14 cellular contexts compared by ENCODE assay signal in genomic region chr6:14711704-14712397, GRCh38.
DNase-seq lines count a peak whose midpoint lies in the region; ATAC-seq and TF ChIP-seq lines count a peak whose summit lies in the region.
"Had no signal": no experiment of that assay in that cellular context is flagged by ENCODE, and none has a peak within 500 bp of the region (broad histone marks: within the 10 kb centered on the region; RNA-seq: fewer than 3 reads in every experiment).

No MANE protein-coding gene starts in this region.

- POLR2A ChIA-PET in MCF 10A (lab: Yijun Ruan, JAX): interaction anchor here (0.5 to 2.7 kb wide), 3 partner anchors 238 to 595 kb away, joined by 3 to 11 read pairs (median 3); no protein-coding TSS in a partner anchor

- H3K36me3 ChIP-seq in breast epithelium (no peaks in the 10 kb centered on the region), RWPE2 (ENCODE audit: low read depth) (no peaks in the 10 kb centered on the region), lung (ENCODE audit: control insufficient read depth in 2 of 2, insufficient read depth in 2 of 2, low read length in 2 of 2) (no peaks in the 10 kb centered on the region)

- H3K4me1 Mint-ChIP-seq in MCF 10A (ENCODE audit: insufficient read depth, unreplicated experiment): peaks cover 45% of the 10 kb centered on the region
- peaks cover 45 to 72% of the 10 kb centered on the region in 2 donors for H3K4me1 Mint-ChIP-seq in stimulated activated naive B cell treated with anti-CD40 and anti-IgM and Interleukin-4, amounts not matched to agents 10 μg/mL and 1 μg/mL and 100 μg/mL, for 72 hours

- CTCF ChIA-PET in MCF 10A (lab: Yijun Ruan, JAX): interaction anchor here (0.6 kb wide), 3 partner anchors 11 to 535 kb away, joined by 3 read pairs; no protein-coding TSS in a partner anchor

- WGBS in lung, 2 donors: 86 to 93% methylated on average over 7 of the region's 7 CpGs

- intact Hi-C loops in MCF 10A (cut with micrococcal nuclease): loop anchor here (5.0 kb wide), 1 partner anchor 500 kb away; no protein-coding TSS in a partner anchor
- intact Hi-C loops in breast epithelium (cut with DNase I; ENCODE audit: low total_unique reads): no loop called here

- peak overlapping the region; percentile 11 for H3K4me3 Mint-ChIP-seq in MCF 10A (ENCODE audit: unreplicated experiment)
- H3K4me3 Mint-ChIP-seq in stimulated activated naive B cell treated with anti-CD40 and anti-IgM and Interleukin-4, amounts not matched to agents 10 μg/mL and 1 μg/mL and 100 μg/mL, for 72 hours: no peak overlapping the region
- H3K4me3 Mint-ChIP-seq: activated B cell treated with CpG ODN at 0.5 μM for 24 hours; dendritic cell treated with granulocyte-macrophage colony-stimulating factor and Interleukin-4, amounts not matched to agents 40 ng/mL and 50 ng/mL, for 4 days; H9; T-helper 1 cell treated with Interleukin-12 subunit alpha and Interleukin-12 subunit beta and Interleukin-4 antibody, amounts not matched to agents 30 μg/mL and 1 μg/mL, for 36 hours had no signal

- H3K9me3 ChIP-seq in breast epithelium (no peaks in the 10 kb centered on the region), RWPE2 (ENCODE audit: severe bottlenecking) (no peaks in the 10 kb centered on the region), lung (ENCODE audit: control insufficient read depth in 2 of 2, insufficient read depth in 1 of 2, low read length in 1 of 2) (no peaks in the 10 kb centered on the region)

- no peaks in the 10 kb centered on the region for H3K9me3 Mint-ChIP-seq in MCF 10A (ENCODE audit: unreplicated experiment)
- peaks cover 4% of the 10 kb centered on the region in 2 donors for H3K9me3 Mint-ChIP-seq in stimulated activated naive B cell treated with anti-CD40 and anti-IgM and Interleukin-4, amounts not matched to agents 10 μg/mL and 1 μg/mL and 100 μg/mL, for 72 hours
- H3K9me3 Mint-ChIP-seq: dendritic cell treated with granulocyte-macrophage colony-stimulating factor and Interleukin-4, amounts not matched to agents 40 ng/mL and 50 ng/mL, for 4 days; T-helper 1 cell treated with Interleukin-12 subunit alpha and Interleukin-12 subunit beta and Interleukin-4 antibody, amounts not matched to agents 30 μg/mL and 1 μg/mL, for 36 hours had no signal

- peak overlapping the region; percentile 68 for H3K27ac Mint-ChIP-seq in MCF 10A (ENCODE audit: low read depth, unreplicated experiment)
- peak overlapping the region; percentile 92 for H3K27ac Mint-ChIP-seq in stimulated activated naive B cell treated with anti-CD40 and anti-IgM and Interleukin-4, amounts not matched to agents 10 μg/mL and 1 μg/mL and 100 μg/mL, for 72 hours
- H3K27ac Mint-ChIP-seq: activated B cell treated with CpG ODN at 0.5 μM for 24 hours had no signal

- H3K36me3 Mint-ChIP-seq in MCF 10A (ENCODE audit: insufficient read depth, unreplicated experiment): peaks cover 7% of the 10 kb centered on the region
- peaks cover 3 to 17% of the 10 kb centered on the region in 2 donors for H3K36me3 Mint-ChIP-seq in stimulated activated naive B cell treated with anti-CD40 and anti-IgM and Interleukin-4, amounts not matched to agents 10 μg/mL and 1 μg/mL and 100 μg/mL, for 72 hours

- DNase-seq in MCF 10A (ENCODE audit: unreplicated experiment) (no peak), breast epithelium (ENCODE audit: low spot score in 2 of 2) (no peak), RWPE2 (ENCODE audit: low spot score) (no peak), lung (ENCODE audit: low spot score) (no peak), NCI-H2107 treated with DMSO at 0.1 percent for 48 hours (lab: John Stamatoyannopoulos, UW; ENCODE audit: unreplicated experiment) (no peak), cerebellar cortex (ENCODE audit: low spot score) (no peak)
- DNase-seq in stimulated activated naive B cell treated with anti-CD40 and anti-IgM and Interleukin-4, amounts not matched to agents 10 μg/mL and 1 μg/mL and 100 μg/mL, for 72 hours: no peak
- DNase-seq in activated effector memory CD4-positive, alpha-beta T cell treated with anti-CD3 and anti-CD28 coated beads, Interleukin-2, amount 50 U/mL, for 16 hours: no peak
- DNase-seq: activated B cell treated with CpG ODN at 0.5 μM for 24 hours, NCI-H1930, SHP77 treated with DMSO at 0.1 percent for 48 hours had no signal

- H3K27me3 ChIP-seq in breast epithelium (no peaks in the 10 kb centered on the region), RWPE2 (ENCODE audit: insufficient read depth, poor library complexity, severe bottlenecking) (no peaks in the 10 kb centered on the region), lung (ENCODE audit: control insufficient read depth, insufficient read depth) (no peaks in the 10 kb centered on the region)

- no peak for TF ChIP-seq CTCF in MCF 10A (IDR thresholded peaks at IDR 0.05; ENCODE audit: unreplicated experiment)
- TF ChIP-seq CTCF in breast epithelium (IDR thresholded peaks at IDR 0.05): no peak
- TF ChIP-seq CTCF in RWPE2 (IDR thresholded peaks at IDR 0.05; ENCODE audit: poor library complexity, severe bottlenecking): no peak
- no peak for TF ChIP-seq CTCF in lung (IDR thresholded peaks at IDR 0.05; ENCODE audit: control extremely low read depth, extremely low read depth)

- TSS peak; percentile 36 for BruUV-seq in MCF 10A (replicated peaks; lab: Mats Ljungman, UMichigan)

- no peak for ATAC-seq in RWPE2 (ENCODE audit: low read depth)
- ATAC-seq in lung (ENCODE audit: insufficient read depth, low FRiP score): no peak
- ATAC-seq in stimulated activated naive B cell treated with anti-CD40 and anti-IgM and Interleukin-4, amounts not matched to agents 10 μg/mL and 1 μg/mL and 100 μg/mL, for 72 hours (replicated peaks): no peak

- H3K4me3 ChIP-seq in breast epithelium (no peak overlapping the region), RWPE2 (ENCODE audit: severe bottlenecking) (no peak overlapping the region), lung (no peak overlapping the region)

- H3K27ac ChIP-seq in breast epithelium (no peak overlapping the region), RWPE2 (ENCODE audit: poor library complexity, severe bottlenecking) (peak overlapping the region; percentile 75), lung (ENCODE audit: low read depth in 1 of 2, low read length in 1 of 2) (peak overlapping the region; percentile 5 to 35)

- no peak for TF ChIP-seq POLR2A in breast epithelium (IDR thresholded peaks at IDR 0.05)

- H3K27me3 Mint-ChIP-seq in MCF 10A (ENCODE audit: insufficient read depth, unreplicated experiment): no peaks in the 10 kb centered on the region
- H3K27me3 Mint-ChIP-seq in stimulated activated naive B cell treated with anti-CD40 and anti-IgM and Interleukin-4, amounts not matched to agents 10 μg/mL and 1 μg/mL and 100 μg/mL, for 72 hours: no peaks in the 10 kb centered on the region
- H3K27me3 Mint-ChIP-seq: activated B cell treated with CpG ODN at 0.5 μM for 24 hours; dendritic cell treated with granulocyte-macrophage colony-stimulating factor and Interleukin-4, amounts not matched to agents 40 ng/mL and 50 ng/mL, for 4 days had no signal

- H3K4me1 ChIP-seq in breast epithelium (no peaks in the 10 kb centered on the region), RWPE2 (ENCODE audit: insufficient read depth, poor library complexity, severe bottlenecking) (peaks cover 28% of the 10 kb centered on the region), lung (ENCODE audit: control insufficient read depth in 2 of 2, insufficient read depth in 2 of 2, low read length in 2 of 2) (peaks cover 3 to 15% of the 10 kb centered on the region in 2 donors)

Comparison
In these comparisons a context has a peak if more than half of its experiments do, and no peak if none do; other contexts are left out.
1. H3K27ac ChIP-seq: peak in RWPE2 (single experiment) and lung (2 of 2); none in breast epithelium (0 of 2).